8 cellular contexts compared by ENCODE assay signal in the genomic region with DNA sequence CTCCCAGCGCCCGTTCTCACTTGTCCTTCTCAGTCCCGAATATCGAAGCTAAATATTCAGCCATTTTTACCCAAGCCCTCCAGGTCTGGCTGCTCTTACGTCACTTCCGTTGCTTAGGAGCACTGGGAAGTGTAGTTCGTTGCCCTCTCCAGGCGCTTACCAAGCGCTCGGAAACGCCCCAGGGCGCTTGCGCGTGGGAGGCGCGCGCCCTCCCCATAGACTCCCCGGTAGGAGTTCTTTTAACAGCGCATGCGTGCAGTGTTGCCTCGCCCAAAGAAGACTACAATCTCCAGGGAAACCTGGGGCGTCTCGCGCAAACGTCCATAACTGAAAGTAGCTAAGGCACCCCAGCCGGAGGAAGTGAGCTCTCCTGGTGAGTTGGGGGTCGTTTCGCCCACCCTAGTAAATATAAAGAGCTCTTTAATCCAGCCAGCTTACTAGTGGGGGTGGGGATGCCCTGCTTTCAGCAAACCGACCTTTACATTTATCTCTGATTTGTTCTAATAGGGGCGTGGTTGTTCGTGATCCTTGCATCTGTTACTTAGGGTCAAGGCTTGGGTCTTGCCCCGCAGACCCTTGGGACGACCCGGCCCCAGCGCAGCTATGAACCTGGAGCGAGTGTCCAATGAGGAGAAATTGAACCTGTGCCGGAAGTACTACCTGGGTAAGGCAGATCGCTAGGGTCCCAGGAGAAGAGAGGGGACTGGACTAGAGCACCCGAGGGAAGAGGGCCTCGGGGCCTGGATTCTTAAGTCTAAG. TPM values are rescaled to one million over a fixed set of nuclear protein-coding genes. Genes with fewer than 3 reads are reported as not detected.
A peak's percentile ranks its signal among the peaks of the same experiment; 100 is the strongest.
DNase-seq lines count a peak whose midpoint lies in the region; ATAC-seq, FAIRE-seq and TF ChIP-seq lines count a peak whose summit lies in the region.

Gene PSENEN (plus strand): TSS at position 324 of the 759 bp plus-strand sequence. CDS start 280 bp downstream, at position 604.
A gene with protein sequence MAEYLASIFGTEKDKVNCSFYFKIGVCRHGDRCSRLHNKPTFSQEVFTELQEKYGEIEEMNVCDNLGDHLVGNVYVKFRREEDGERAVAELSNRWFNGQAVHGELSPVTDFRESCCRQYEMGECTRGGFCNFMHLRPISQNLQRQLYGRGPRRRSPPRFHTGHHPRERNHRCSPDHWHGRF (minus strand): TSS at position 91 of the 759 bp plus-strand sequence. CDS start 27 bp downstream, at position 64.

- TF ChIP-seq CTCF in Caco-2 (IDR thresholded peaks at IDR 0.05; ENCODE audit: insufficient read depth in 1 of 2, low read depth in 1 of 2, low read length in 1 of 2, severe bottlenecking in 1 of 2, unreplicated experiment in 1 of 2) (no peak), OCI-LY3 (IDR thresholded peaks at IDR 0.05; ENCODE audit: low read depth, low read length) (no peak)

- peak within 1 kb of the TSS; percentile 89 for H3K27ac ChIP-seq in OCI-LY3 (ENCODE audit: low read length)

- no peaks in the 10 kb centered on the region for H3K27me3 ChIP-seq in Caco-2 (replicated peaks; ENCODE audit: control insufficient read depth, insufficient read depth, low read length)
- H3K27me3 ChIP-seq in OCI-LY3 (ENCODE audit: low read depth, low read length): no peaks in the 10 kb centered on the region

- POLR2A ChIA-PET in Caco-2 (lab: Charles Lee): interaction anchor here (0.5 to 1.0 kb wide), 7 partner anchors 9 to 269 kb away, joined by 3 to 19 read pairs (median 3); partner anchors contain the start of gene ALKBH6

- no peaks in the 10 kb centered on the region for H3K9me3 Mint-ChIP-seq in Caco-2 (ENCODE audit: unreplicated experiment)

- no peaks in the 10 kb centered on the region for H3K9me3 ChIP-seq in Caco-2
- H3K9me3 ChIP-seq in OCI-LY3 (ENCODE audit: insufficient read depth, low read length): no peaks in the 10 kb centered on the region

- H3K79me2 ChIP-seq in OCI-LY3 (ENCODE audit: low read length): peaks cover 15% of the 10 kb centered on the region

- peaks cover 28% of the 10 kb centered on the region for H3K4me1 Mint-ChIP-seq in Caco-2 (ENCODE audit: low read depth, unreplicated experiment)

- peak within 1 kb of the TSS; percentile 93 for H3K4me3 Mint-ChIP-seq in Caco-2 (ENCODE audit: unreplicated experiment)

- H3K4me1 ChIP-seq in Caco-2: peaks cover 7% of the 10 kb centered on the region
- peaks cover 41% of the 10 kb centered on the region for H3K4me1 ChIP-seq in OCI-LY3 (ENCODE audit: low read length)

- peak within 1 kb of the TSS; percentile 95 for H3K9ac ChIP-seq in OCI-LY3 (ENCODE audit: low read length)

- peak; percentile 96 for FAIRE-seq in endometrium (lab: Jason Lieb, UNC)

- ATAC-seq in GM21515 (IDR thresholded peaks at IDR 0.05; ENCODE audit: unreplicated experiment): peak; percentile 40

- peak; percentile 98 for DNase-seq in Caco-2
- DNase-seq in HuH-7.5 (ENCODE audit: low spot score): peak; percentile 92
- peak; percentile 95 for DNase-seq in activated CD8-positive, alpha-beta memory T cell treated with anti-CD3 and anti-CD28 coated beads, Interleukin-2, amount 50 U/mL, for 4 hours
- peak; percentile 98 for DNase-seq in mesenteric fat pad (ENCODE audit: low spot score)
- peak; percentile 88 for DNase-seq in stimulated activated CD8-positive, alpha-beta memory T cell treated with anti-CD3 and anti-CD28 coated beads, Interleukin-15, amount 100 ng/mL, for 1 hour (ENCODE audit: low read depth)

- H3K4me3 ChIP-seq in Caco-2 (ENCODE audit: low read depth, low read length) (peak within 1 kb of the TSS; percentile 81), OCI-LY3 (ENCODE audit: low read length) (peak within 1 kb of the TSS; percentile 89)

- no peaks in the 10 kb centered on the region for H3K36me3 ChIP-seq in Caco-2 (ENCODE audit: control insufficient read depth, insufficient read depth, low read length)
- no peaks in the 10 kb centered on the region for H3K36me3 ChIP-seq in OCI-LY3 (replicated peaks; ENCODE audit: low read depth, low read length)

- H3K4me2 ChIP-seq in OCI-LY3 (ENCODE audit: low read length): peak within 1 kb of the TSS; percentile 97

- peaks cover 61% of the 10 kb centered on the region for H3K36me3 Mint-ChIP-seq in Caco-2 (ENCODE audit: insufficient read depth, unreplicated experiment)

- intact Hi-C loops in Caco-2 (cut with micrococcal nuclease; ENCODE audit: unreplicated experiment): loop anchor here (1.0 to 2.0 kb wide), 2 partner anchors 75 to 186 kb away; no protein-coding TSS in a partner anchor

- CTCF ChIA-PET in Caco-2 (lab: Charles Lee): interaction anchor here (0.7 to 1.9 kb wide), 6 partner anchors 9 to 235 kb away, joined by 4 to 12 read pairs (median 6); no protein-coding TSS in a partner anchor

- peak within 1 kb of the TSS; percentile 98 for H3K27ac Mint-ChIP-seq in Caco-2 (ENCODE audit: unreplicated experiment)

- H2AFZ ChIP-seq in OCI-LY3 (ENCODE audit: low read depth, low read length): peak within 1 kb of the TSS; percentile 22; the same call in 1 of the 2 replicates

- no peaks in the 10 kb centered on the region for H4K20me1 ChIP-seq in OCI-LY3 (ENCODE audit: insufficient read depth, low read length)

- TSS peak; percentile 64 for BruUV-seq in Caco-2 (replicated peaks; lab: Mats Ljungman, UMichigan)

- no peaks in the 10 kb centered on the region for H3K27me3 Mint-ChIP-seq in Caco-2 (ENCODE audit: insufficient read depth, unreplicated experiment)

RNA-seq across cellular contexts. Expression of gene PSENEN, which starts in this region (rescaled TPM):
- total RNA-seq in Caco-2 (2022) (70.2 and 70.5 TPM in 2 replicates), mesenteric fat pad (66.8 TPM)

RNA-seq across cellular contexts. Expression of the second gene that starts in this region (rescaled TPM):
- total RNA-seq in Caco-2 (2022) (21.3 and 24.6 TPM in 2 replicates), mesenteric fat pad (12.8 TPM)

Comparison
In these comparisons a context has a peak if more than half of its experiments do, and no peak if none do; other contexts are left out.
1. Peak in every context shown above with its lines: DNase-seq, ATAC-seq, H3K4me3 ChIP-seq and H3K27ac ChIP-seq.